Comparison of ENCODE assay signal across 9 cellular contexts in genomic region chr14:92512807-92513203, GRCh38. TPM values are rescaled to one million over a fixed set of nuclear protein-coding genes. Genes with fewer than 3 reads are reported as not detected.
DNase-seq lines count a peak whose midpoint lies in the region; ATAC-seq, FAIRE-seq and TF ChIP-seq lines count a peak whose summit lies in the region.
"Had no signal": no experiment of that assay in that cellular context is flagged by ENCODE, and none has a peak within 500 bp of the region (broad histone marks: within the 10 kb centered on the region; RNA-seq: fewer than 3 reads in every experiment).

No MANE protein-coding gene starts in this region.

- ATAC-seq in HepG2, result no peak
- ATAC-seq in foreskin keratinocyte, result no peak

- POLR2A ChIA-PET in HepG2 (lab: Yijun Ruan, JAX), result interaction anchor here (0.7 kb wide), 1 partner anchor 8 kb away, joined by 7 read pairs; no protein-coding TSS in a partner anchor

- peaks cover 9% of the 10 kb centered on the region for H3K4me1 Mint-ChIP-seq in activated CD4-positive, alpha-beta T cell treated with anti-CD3 and anti-CD28 coated beads, Interleukin-2, amount 10 ng/mL, durations not matched to agents 24 days and 14 days

- no peak for TF ChIP-seq RAD21 in HepG2 (CRISPR knock-in tag; IDR thresholded peaks at IDR 0.05)

- H3K4me1 ChIP-seq in adrenal gland (replicated peaks in 1 of 2) (peaks cover 8 to 21% of the 10 kb centered on the region in 2 donors), HepG2 (ENCODE audit: insufficient read depth, low read length) (peaks cover 41% of the 10 kb centered on the region), stomach smooth muscle (ENCODE audit: control insufficient read depth, insufficient read depth, low read length) (peaks cover 28% of the 10 kb centered on the region), foreskin keratinocyte (peaks cover 18% of the 10 kb centered on the region)

- TF ChIP-seq POLR2A in adrenal gland (IDR thresholded peaks at IDR 0.05) (no peak), HepG2 (IDR thresholded peaks at IDR 0.05; ENCODE audit: insufficient read depth in 1 of 2, low read depth in 2 of 2, low read length in 2 of 2) (no peak)

- peak overlapping the region in 4 of 5 donors; percentile 78 to 92 (median 84) for H3K27ac ChIP-seq in adrenal gland
- H3K27ac ChIP-seq in HepG2 (ENCODE audit: extremely low read length, insufficient read depth, low read length), result no peak overlapping the region
- H3K27ac ChIP-seq in stomach smooth muscle (ENCODE audit: low read length), result peak overlapping the region; percentile 87
- no peak overlapping the region for H3K27ac ChIP-seq in foreskin keratinocyte
- H3K27ac ChIP-seq: SK-N-MC had no signal

- peak overlapping the region; percentile 29 for H3K27ac Mint-ChIP-seq in activated CD4-positive, alpha-beta T cell treated with anti-CD3 and anti-CD28 coated beads, Interleukin-2, amount 10 ng/mL, durations not matched to agents 24 days and 14 days

- BruUV-seq in HepG2 (replicated peaks; lab: Mats Ljungman, UMichigan), result no TSS peak

- 71 to 84% (median 77%) methylated on average over 5 to 9 of the region's 9 CpGs for WGBS in adrenal gland, 4 donors
- 54% methylated on average over 4 of the region's 9 CpGs for WGBS in HepG2 (ENCODE audit: low lambda C conversion rate)

- H3K36me3 ChIP-seq in adrenal gland (replicated peaks in 1 of 2) (no peaks in the 10 kb centered on the region), HepG2 (replicated peaks in 1 of 2; ENCODE audit: control insufficient read depth in 1 of 2, insufficient read depth in 2 of 2, low read length in 2 of 2) (no peaks in the 10 kb centered on the region), stomach smooth muscle (ENCODE audit: control insufficient read depth in 2 of 2, insufficient read depth in 2 of 2, low read length in 2 of 2) (no peaks in the 10 kb centered on the region)

- peak overlapping the region in 1 of 4 donors; percentile 92 for H3K4me3 ChIP-seq in adrenal gland
- peak overlapping the region; percentile 74 to 87 (median 82); a peak in 5 of 6 replicates for H3K4me3 ChIP-seq in HepG2 (replicated peaks in 1 of 3; ENCODE audit: insufficient read depth in 1 of 3, low read depth in 2 of 3, low read length in 3 of 3)
- H3K4me3 ChIP-seq in stomach smooth muscle (ENCODE audit: low read length in 2 of 2), result peak overlapping the region; percentile 72 to 89
- H3K4me3 ChIP-seq: SK-N-MC had no signal

- peak overlapping the region; percentile 8 for H2AFZ ChIP-seq in HepG2 (ENCODE audit: low read length)

- H3K36me3 Mint-ChIP-seq in activated CD4-positive, alpha-beta T cell treated with anti-CD3 and anti-CD28 coated beads, Interleukin-2, amount 10 ng/mL, durations not matched to agents 24 days and 14 days (ENCODE audit: low read depth), result no peaks in the 10 kb centered on the region

- no peak for FAIRE-seq in HepG2 (lab: Jason Lieb, UNC)

- H4K20me1 ChIP-seq in HepG2 (ENCODE audit: insufficient read depth, low read length), result no peaks in the 10 kb centered on the region

- intact Hi-C loops in activated CD4-positive, alpha-beta T cell treated with anti-CD3 and anti-CD28 coated beads, Interleukin-2, amount 10 ng/mL, durations not matched to agents 24 days and 14 days (cut with micrococcal nuclease), result no loop called here
- intact Hi-C loops in adrenal gland (cut with DNase I), result no loop called here
- intact Hi-C loops in HepG2 (cut with micrococcal nuclease; ENCODE audit: unreplicated experiment), result loop anchor here (5.0 kb wide), 1 partner anchor 41 kb away; no protein-coding TSS in a partner anchor

- peak overlapping the region; percentile 92 for H3K4me2 ChIP-seq in HepG2 (ENCODE audit: low read depth, low read length)

- H3K9me3 ChIP-seq in adrenal gland (replicated peaks in 1 of 3) (no peaks in the 10 kb centered on the region), HepG2 (ENCODE audit: low read length) (no peaks in the 10 kb centered on the region), stomach smooth muscle (ENCODE audit: control insufficient read depth in 2 of 2, low read length in 2 of 2) (no peaks in the 10 kb centered on the region)

- peaks cover 48% of the 10 kb centered on the region for H3K27me3 Mint-ChIP-seq in activated CD4-positive, alpha-beta T cell treated with anti-CD3 and anti-CD28 coated beads, Interleukin-2, amount 10 ng/mL, durations not matched to agents 24 days and 14 days

- H3K9ac ChIP-seq in HepG2 (ENCODE audit: insufficient read depth, low read depth, low read length) (peak overlapping the region; percentile 95), stomach smooth muscle (ENCODE audit: low read length in 2 of 2) (peak overlapping the region; percentile 81)

- no peaks in the 10 kb centered on the region for H3K27me3 ChIP-seq in adrenal gland
- H3K27me3 ChIP-seq in HepG2 (ENCODE audit: control insufficient read depth in 1 of 2, insufficient read depth in 2 of 2, low read length in 2 of 2), result no peaks in the 10 kb centered on the region; a peak in 1 of 5 replicates
- no peaks in the 10 kb centered on the region for H3K27me3 ChIP-seq in stomach smooth muscle (ENCODE audit: control insufficient read depth in 1 of 2, insufficient read depth in 2 of 2, low read length in 2 of 2)
- no peaks in the 10 kb centered on the region for H3K27me3 ChIP-seq in foreskin keratinocyte

- no peaks in the 10 kb centered on the region for H3K9me3 Mint-ChIP-seq in activated CD4-positive, alpha-beta T cell treated with anti-CD3 and anti-CD28 coated beads, Interleukin-2, amount 10 ng/mL, durations not matched to agents 24 days and 14 days

- no peak for TF ChIP-seq EP300 in HepG2 (IDR thresholded peaks at IDR 0.05; ENCODE audit: low read depth in 2 of 2, low read length in 2 of 2)
- no peak for TF ChIP-seq EP300 in HepG2 (CRISPR knock-in tag; IDR thresholded peaks at IDR 0.05; ENCODE audit: borderline replicate concordance)

- H3K4me3 Mint-ChIP-seq in activated CD4-positive, alpha-beta T cell treated with anti-CD3 and anti-CD28 coated beads, Interleukin-2, amount 10 ng/mL, durations not matched to agents 24 days and 14 days, result peak overlapping the region; percentile 54

- in situ Hi-C loops in HepG2 (cut with HindIII; ENCODE audit: extremely low pct_ligation_motif_present, low pct_unique_long_range_greater_than_20kb), result no loop called here

- no peak for DNase-seq in activated CD4-positive, alpha-beta T cell treated with anti-CD3 and anti-CD28 coated beads, Interleukin-2, amount 10 ng/mL, durations not matched to agents 24 days and 14 days
- DNase-seq in activated CD4-positive, alpha-beta T cell treated with anti-CD3 and anti-CD28 coated beads, Interleukin-2, amount 50 U/mL, for 1 hour, result no peak
- DNase-seq in adrenal gland, result no peak
- DNase-seq in HepG2 (ENCODE audit: low spot score), result no peak
- no peak for DNase-seq in DMS79 treated with DMSO at 0.1 percent for 48 hours (lab: John Stamatoyannopoulos, UW)
- no peak for DNase-seq in foreskin keratinocyte
- DNase-seq in NCI-H2196 (lab: John Stamatoyannopoulos, UW; ENCODE audit: unreplicated experiment), result no peak

- CTCF ChIA-PET in HepG2 (lab: Yijun Ruan, JAX; ENCODE audit: low intra/inter-chr PET ratio, low total read pairs), result no interaction called here

- H3K79me2 ChIP-seq in HepG2 (ENCODE audit: insufficient read depth, low read length), result peaks cover 18% of the 10 kb centered on the region

- TF ChIP-seq CTCF in adrenal gland (IDR thresholded peaks at IDR 0.05) (no peak), HepG2 (CRISPR knock-in tag; IDR thresholded peaks at IDR 0.05) (no peak; the same call in 1 of the 2 replicates), foreskin keratinocyte (conservative IDR thresholded peaks at IDR 0.05) (no peak)

TF ChIP-seq in HepG2, 621 proteins besides CTCF, POLR2A, EP300 and RAD21 (continues in another document):
- no peak for TF ChIP-seq BCL6 (CRISPR knock-in tag; IDR thresholded peaks at IDR 0.05)
- TF ChIP-seq CHD4 (IDR thresholded peaks at IDR 0.05; ENCODE audit: borderline replicate concordance, low read length), result no peak
- TF ChIP-seq ZNF616 (CRISPR knock-in tag; IDR thresholded peaks at IDR 0.05; ENCODE audit: low read depth), result no peak

RNA-seq across cellular contexts. Expression of gene RIN3, which starts 0.8 kb away (rescaled TPM):
- total RNA-seq in activated CD4-positive, alpha-beta T cell treated with anti-CD3 and anti-CD28 coated beads, Interleukin-2, amount 10 ng/mL, durations not matched to agents 24 days and 14 days, result 21.5 and 21.6 TPM in 2 replicates
- total RNA-seq in adrenal gland (10 to 100 TPM; 21.5 to 63.2 (median 30.3) TPM), HepG2 (2016; rRNA removed; fragmentation: Illumina TruSeq; extraction: Trizol) (2.3 and 2.9 TPM in 2 replicates), foreskin keratinocyte (7.3 and 9.8 TPM in 2 replicates)
- polyA plus RNA-seq in adrenal gland (10 to 100 TPM in 2 of 3 donors, 1 to 10 TPM in 1; 8.1 to 55.7 (median 32.5) TPM), HepG2 (2011; rRNA removed) (3.5 and 3.6 TPM in 2 replicates), foreskin keratinocyte (8.4 and 11.9 TPM in 2 replicates)
- total RNA-seq in HepG2 (2016; cell fraction: cytosol; rRNA removed; fragmentation: Illumina TruSeq; extraction: Trizol; ENCODE audit: low read depth), result 2.3 and 2.7 TPM in 2 replicates
- total RNA-seq in HepG2 (2016; cell fraction: insoluble cytoplasmic fraction; rRNA removed; fragmentation: Illumina TruSeq; extraction: Trizol), result 2.0 and 2.8 TPM in 2 replicates
- 4.4 and 4.7 TPM in 2 replicates for total RNA-seq in HepG2 (2016; cell fraction: membrane; rRNA removed; fragmentation: Illumina TruSeq; extraction: Trizol)
- 5.1 and 7.2 TPM in 2 replicates for total RNA-seq in HepG2 (2016; cell fraction: nucleus; rRNA removed; fragmentation: Illumina TruSeq; extraction: Trizol)
- polyA plus RNA-seq in HepG2 (2011; cell fraction: cytosol; rRNA removed), result 1.6 and 2.1 TPM in 2 replicates
- 7.0 TPM in 2 replicates for polyA plus RNA-seq in HepG2 (2011; cell fraction: nucleus; rRNA removed)
- polyA plus RNA-seq in HepG2 (2012), result 5.6 and 6.5 TPM in 2 replicates
- 6.3 and 6.8 TPM in 2 replicates for polyA plus RNA-seq in HepG2 (2016; cell fraction: cytosol; fragmentation: Illumina TruSeq; extraction: Trizol; ENCODE audit: low read depth)
- polyA plus RNA-seq in HepG2 (2016; cell fraction: insoluble cytoplasmic fraction; fragmentation: Illumina TruSeq; extraction: Trizol; ENCODE audit: low read depth), result 7.0 and 10.5 TPM in 2 replicates
- 9.8 and 10.5 TPM in 2 replicates for polyA plus RNA-seq in HepG2 (2016; cell fraction: membrane; fragmentation: Illumina TruSeq; extraction: Trizol; ENCODE audit: low read depth)
- polyA plus RNA-seq in HepG2 (2016; cell fraction: nucleus; fragmentation: Illumina TruSeq; extraction: Trizol; ENCODE audit: insufficient read depth, low read depth), result 11.7 and 11.9 TPM in 2 replicates
- polyA minus RNA-seq in HepG2 (2011; rRNA and poly(A)+ RNA removed; ENCODE audit: low replicate concordance), result 5.5 TPM in 1 of 2 replicates, not detected in the other
- 4.6 and 4.9 TPM in 2 replicates for polyA minus RNA-seq in HepG2 (2011; cell fraction: cytosol; rRNA and poly(A)+ RNA removed)
- 8.0 and 9.7 TPM in 2 replicates for polyA minus RNA-seq in HepG2 (2011; cell fraction: nucleus; rRNA and poly(A)+ RNA removed)

Comparison
In these comparisons a context has a peak if more than half of its experiments do, and no peak if none do; other contexts are left out.
1. H3K27ac ChIP-seq: peak in adrenal gland (4 of 5) and stomach smooth muscle (single experiment); none in HepG2 (single experiment) and foreskin keratinocyte (single experiment).